In the genomic region with DNA sequence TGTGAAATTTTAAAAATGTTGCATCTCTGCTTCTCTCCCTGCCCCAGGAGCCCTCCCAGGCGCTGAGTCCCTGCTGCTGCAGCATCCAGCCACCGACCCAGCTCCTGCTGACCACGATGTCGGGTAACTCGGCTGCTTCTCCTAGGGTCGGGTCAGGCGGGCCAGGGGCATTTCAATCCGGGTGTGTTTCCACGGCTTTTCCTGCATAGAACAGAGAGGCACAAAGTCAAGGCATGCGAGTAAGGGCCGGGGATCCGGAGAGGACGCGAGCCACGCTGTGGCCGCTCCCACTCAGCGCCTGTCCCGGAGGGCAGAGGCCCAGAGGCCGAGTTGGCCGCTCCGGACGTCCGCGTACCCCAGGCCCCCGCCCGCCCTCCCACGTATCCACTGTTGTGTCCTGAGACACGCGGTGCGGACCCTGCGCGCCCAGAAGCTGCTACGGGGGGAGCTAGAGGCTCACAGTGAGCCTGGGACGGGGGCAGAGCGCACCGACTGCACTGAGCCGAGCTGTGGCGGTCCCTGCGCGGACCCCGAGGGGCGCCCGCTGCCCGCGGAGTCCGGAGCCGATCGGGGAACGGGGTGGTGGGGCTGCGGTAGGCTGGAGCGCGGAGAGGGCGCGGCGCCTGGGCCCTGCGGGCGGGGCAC, we compare ENCODE assay signal across 8 cellular contexts. TPM values are rescaled to one million over a fixed set of nuclear protein-coding genes. Genes with fewer than 3 reads are reported as not detected.
DNase-seq lines count a peak whose midpoint lies in the region; ATAC-seq and TF ChIP-seq lines count a peak whose summit lies in the region.

A gene with protein sequence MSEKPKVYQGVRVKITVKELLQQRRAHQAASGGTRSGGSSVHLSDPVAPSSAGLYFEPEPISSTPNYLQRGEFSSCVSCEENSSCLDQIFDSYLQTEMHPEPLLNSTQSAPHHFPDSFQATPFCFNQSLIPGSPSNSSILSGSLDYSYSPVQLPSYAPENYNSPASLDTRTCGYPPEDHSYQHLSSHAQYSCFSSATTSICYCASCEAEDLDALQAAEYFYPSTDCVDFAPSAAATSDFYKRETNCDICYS (plus strand): TSS at position 81 of the 645 bp plus-strand sequence. CDS start 36 bp downstream, at position 117.

- CTCF ChIA-PET in Caco-2 (lab: Charles Lee): interaction anchor here (0.6 to 2.1 kb wide), 8 partner anchors 15 to 715 kb away, joined by 3 to 12 read pairs (median 5); no protein-coding TSS in a partner anchor

- POLR2A ChIA-PET in Caco-2 (lab: Charles Lee): no interaction called here

- no peak for TF ChIP-seq CTCF in Caco-2 (IDR thresholded peaks at IDR 0.05; ENCODE audit: insufficient read depth in 1 of 2, low read depth in 1 of 2, low read length in 1 of 2, severe bottlenecking in 1 of 2, unreplicated experiment in 1 of 2)
- no peak for TF ChIP-seq CTCF in choroid plexus epithelial cell (conservative IDR thresholded peaks at IDR 0.05; ENCODE audit: low read depth, low read length)

- no peaks in the 10 kb centered on the region for H3K27me3 Mint-ChIP-seq in Caco-2 (ENCODE audit: insufficient read depth, unreplicated experiment)

- no peaks in the 10 kb centered on the region for H3K9me3 Mint-ChIP-seq in Caco-2 (ENCODE audit: unreplicated experiment)

- H3K9me3 ChIP-seq in Caco-2: peaks cover 4% of the 10 kb centered on the region; the same call in 1 of the 2 replicates

- no peak for TF ChIP-seq POLR2A in erythroblast (IDR thresholded peaks at IDR 0.05; ENCODE audit: low read length)

- ATAC-seq in HG02981 (IDR thresholded peaks at IDR 0.05; ENCODE audit: unreplicated experiment) (peak; percentile 21), HG02973 (IDR thresholded peaks at IDR 0.05; ENCODE audit: unreplicated experiment) (no peak)

- peaks cover 4% of the 10 kb centered on the region for H3K36me3 Mint-ChIP-seq in Caco-2 (ENCODE audit: insufficient read depth, unreplicated experiment)

- H3K27me3 ChIP-seq in Caco-2 (replicated peaks; ENCODE audit: control insufficient read depth, insufficient read depth, low read length): no peaks in the 10 kb centered on the region

- no peak for DNase-seq in Caco-2
- no peak for DNase-seq in choroid plexus epithelial cell (ENCODE audit: low read depth)
- no peak for DNase-seq in mucosa of gallbladder (ENCODE audit: low spot score)
- no peak for DNase-seq in erythroblast (lab: John Stamatoyannopoulos, UW)
- DNase-seq in NCI-H345 (lab: John Stamatoyannopoulos, UW): no peak
- DNase-seq in NCI-H1436 treated with DMSO at 0.1 percent for 48 hours (lab: John Stamatoyannopoulos, UW): no peak

- peak within 1 kb of the TSS; percentile 72 for H3K27ac Mint-ChIP-seq in Caco-2 (ENCODE audit: unreplicated experiment)

- H3K36me3 ChIP-seq in Caco-2 (ENCODE audit: control insufficient read depth, insufficient read depth, low read length): no peaks in the 10 kb centered on the region

- intact Hi-C loops in Caco-2 (cut with micrococcal nuclease; ENCODE audit: unreplicated experiment): loop anchor here (1.0 kb wide), 4 partner anchors 15 to 125 kb away; no protein-coding TSS in a partner anchor

- peaks cover 33% of the 10 kb centered on the region for H3K4me1 Mint-ChIP-seq in Caco-2 (ENCODE audit: low read depth, unreplicated experiment)

- BruUV-seq in Caco-2 (replicated peaks; lab: Mats Ljungman, UMichigan): no TSS peak

- peak within 1 kb of the TSS; percentile 76 for H3K4me3 ChIP-seq in Caco-2 (ENCODE audit: low read depth, low read length)
- H3K4me3 ChIP-seq in choroid plexus epithelial cell (ENCODE audit: low read depth, low read length): peak within 1 kb of the TSS; percentile 58

- peaks cover 31% of the 10 kb centered on the region for H3K4me1 ChIP-seq in Caco-2

- H3K4me3 Mint-ChIP-seq in Caco-2 (ENCODE audit: unreplicated experiment): peak within 1 kb of the TSS; percentile 82

RNA-seq across cellular contexts. Expression of the gene that starts here (rescaled TPM):
- total RNA-seq in Caco-2 (2022) (7.0 and 8.6 TPM in 2 replicates), mucosa of gallbladder (14.0 TPM)
